8 cellular contexts compared by ENCODE assay signal in the genomic region with DNA sequence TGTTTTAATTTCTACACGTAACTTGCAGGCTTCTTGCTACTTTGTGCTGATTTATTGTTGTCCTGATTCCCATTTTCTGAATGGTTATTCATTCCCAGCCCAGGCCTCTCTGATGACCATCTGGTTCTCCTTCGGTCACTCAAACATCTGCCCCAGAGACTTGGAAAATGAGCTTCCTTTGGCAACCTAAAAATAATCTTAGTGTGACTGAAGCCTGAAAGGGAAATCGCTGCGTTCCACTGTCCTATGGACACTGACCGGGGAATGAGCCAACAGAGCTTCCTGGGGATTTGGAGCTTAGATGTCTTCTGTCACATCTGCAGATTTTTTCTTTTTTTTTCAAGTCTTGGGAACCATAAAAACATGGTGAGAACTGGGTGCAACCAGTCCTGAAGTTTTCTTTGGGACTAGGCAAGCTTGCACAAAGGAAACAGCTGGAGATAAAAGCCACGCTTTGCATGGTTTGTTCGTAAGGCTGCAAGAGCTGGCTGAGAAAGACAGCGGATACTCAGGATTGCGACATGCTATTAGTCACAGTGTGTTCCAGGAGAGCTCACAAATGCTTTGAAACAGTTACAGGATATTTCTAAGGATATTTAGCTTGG.
DNase-seq lines count a peak whose midpoint lies in the region; ATAC-seq, FAIRE-seq and TF ChIP-seq lines count a peak whose summit lies in the region.

No MANE protein-coding gene starts in this region.

- ATAC-seq in GM21825 (IDR thresholded peaks at IDR 0.05; ENCODE audit: unreplicated experiment) (no peak), GM18868 (IDR thresholded peaks at IDR 0.05; ENCODE audit: unreplicated experiment) (no peak), HG03460 (IDR thresholded peaks at IDR 0.05; ENCODE audit: unreplicated experiment) (no peak)

- H3K27me3 Mint-ChIP-seq in neural crest cell (ENCODE audit: low read depth), result no peaks in the 10 kb centered on the region

- no peaks in the 10 kb centered on the region for H3K9me3 Mint-ChIP-seq in neural crest cell

- H3K27ac Mint-ChIP-seq in neural crest cell (ENCODE audit: unreplicated experiment), result peak overlapping the region; percentile 69

- FAIRE-seq in GM12892 (lab: Jason Lieb, UNC), result no peak

- peak; percentile 96 for DNase-seq in EL
- DNase-seq in SIG-M5 treated with dmso at 0.1 percent for 504 hours (lab: John Stamatoyannopoulos, UW; ENCODE audit: unreplicated experiment), result peak; percentile 97
- DNase-seq in fibroblast of pulmonary artery (ENCODE audit: low read depth), result peak; percentile 100
- DNase-seq in neural crest cell (ENCODE audit: low read depth, low spot score), result no peak
- DNase-seq in GM12892 (ENCODE audit: insufficient read length), result no peak

- no peak for TF ChIP-seq POLR2A in GM12892 (IDR thresholded peaks at IDR 0.05; ENCODE audit: low read depth, low read length)

- H3K4me1 Mint-ChIP-seq in neural crest cell, result peaks cover 41% of the 10 kb centered on the region

- TF ChIP-seq CTCF in fibroblast of pulmonary artery (IDR thresholded peaks at IDR 0.05; ENCODE audit: low read length, missing control alignments) (no peak), neural crest cell (conservative IDR thresholded peaks at IDR 0.05) (no peak)

- peak overlapping the region; percentile 49 for H3K4me3 Mint-ChIP-seq in neural crest cell

- H3K36me3 Mint-ChIP-seq in neural crest cell (ENCODE audit: low read depth), result no peaks in the 10 kb centered on the region

- peak overlapping the region; percentile 29 for H3K4me3 ChIP-seq in fibroblast of pulmonary artery (replicated peaks; ENCODE audit: low read depth, low read length)

Comparison
In these comparisons a context has a peak if more than half of its experiments do, and no peak if none do; other contexts are left out.
1. DNase-seq: peak in EL (single experiment), SIG-M5 treated with dmso at 0.1 percent for 504 hours (single experiment) and fibroblast of pulmonary artery (single experiment); none in neural crest cell (single experiment) and GM12892 (single experiment).